Comparison of ENCODE assay signal across 25 cellular contexts in the genomic region with DNA sequence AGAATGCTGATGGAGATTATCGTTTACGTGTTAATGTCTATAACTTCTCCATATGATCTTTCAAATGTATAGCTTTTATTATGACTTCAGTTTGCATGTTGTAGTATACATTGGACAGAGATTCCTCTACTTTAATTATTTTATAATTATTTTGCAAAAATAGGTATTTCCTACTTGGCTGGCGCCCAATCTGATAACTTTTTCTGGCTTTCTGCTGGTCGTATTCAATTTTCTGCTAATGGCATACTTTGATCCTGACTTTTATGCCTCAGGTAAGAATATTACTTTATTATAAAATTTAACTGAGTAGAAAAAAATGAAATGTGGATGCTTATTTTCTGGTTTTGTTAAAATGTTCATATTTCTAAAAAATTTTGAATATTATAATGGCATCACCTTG. TPM values are rescaled to one million over a fixed set of nuclear protein-coding genes. Genes with fewer than 3 reads are reported as not detected.
"Had no signal": no experiment of that assay in that cellular context is flagged by ENCODE, and none has a peak within 500 bp of the region (broad histone marks: within the 10 kb centered on the region; RNA-seq: fewer than 3 reads in every experiment).

No MANE protein-coding gene starts in this region.

- DNase-seq: colonic mucosa; cortex of kidney; effector CD8-positive, alpha-beta T cell; effector memory CD8-positive, alpha-beta T cell; endodermal cell; esophagus squamous epithelium; foreskin fibroblast; foreskin melanocyte; gastrocnemius medialis; glutamatergic neuron; head of caudate nucleus; heart right ventricle; hippocampal formation; left cardiac atrium; left lung; left ventricle myocardium superior; lower lobe of right lung; mesenchymal stem cell; mucosa of descending colon; naive B cell; naive thymus-derived CD8-positive, alpha-beta T cell had no signal

- ATAC-seq: effector memory CD8-positive, alpha-beta T cell; esophagus mucosa; gastrocnemius medialis; heart right ventricle; left cardiac atrium; left lung; left ventricle myocardium superior; lower lobe of right lung; mucosa of descending colon; naive thymus-derived CD8-positive, alpha-beta T cell had no signal

- FAIRE-seq: endometrium, islet of Langerhans, keratinocyte had no signal

RNA-seq across cellular contexts. Expression of a gene that starts 37.1 kb away (rescaled TPM):
- polyA plus RNA-seq: keratinocyte; naive thymus-derived CD8-positive, alpha-beta T cell had no signal
